Comparison of ENCODE assay signal across 8 cellular contexts in the genomic region with DNA sequence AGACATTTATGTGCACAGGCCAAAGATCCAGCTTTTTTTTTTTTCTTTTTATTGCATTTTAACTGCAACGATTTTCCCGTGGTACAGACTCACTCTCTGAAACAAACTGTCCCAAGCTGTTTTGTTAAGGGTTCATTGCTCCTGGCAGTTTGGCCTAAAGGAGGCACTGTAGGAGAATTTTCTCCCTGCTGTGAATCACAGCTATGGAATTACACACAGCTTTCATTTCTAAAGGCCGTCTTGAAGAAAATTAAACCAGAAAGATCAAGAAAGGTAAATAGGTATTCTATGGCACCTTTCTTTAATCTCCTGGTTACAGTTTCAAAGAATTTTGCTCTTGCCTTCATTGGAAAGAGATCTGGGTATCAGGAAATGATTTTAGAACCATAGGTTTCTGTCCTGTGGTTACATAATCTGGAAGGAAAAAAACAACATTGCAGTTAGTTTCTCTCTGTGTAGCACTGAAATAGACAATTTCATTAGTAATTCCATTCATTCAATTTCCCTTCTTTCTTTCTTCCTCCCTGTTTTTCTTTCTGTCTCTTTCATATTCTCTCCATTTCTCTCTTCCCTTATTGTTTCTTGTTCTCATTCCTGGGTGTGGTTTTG. TPM values are rescaled to one million over a fixed set of nuclear protein-coding genes. Genes with fewer than 3 reads are reported as not detected.
DNase-seq lines count a peak whose midpoint lies in the region; ATAC-seq, FAIRE-seq and TF ChIP-seq lines count a peak whose summit lies in the region.

No MANE protein-coding gene starts in this region.

- H3K27ac ChIP-seq in H1 (ENCODE audit: low read depth, low read length): no peak overlapping the region

- H3K79me2 ChIP-seq in H1 (ENCODE audit: control insufficient read depth in 1 of 2, insufficient read depth in 2 of 2, low read length in 2 of 2): no peaks in the 10 kb centered on the region

- peaks cover 8% of the 10 kb centered on the region for H3K4me1 Mint-ChIP-seq in memory B cell

- peak overlapping the region; percentile 43 for H3K4me3 Mint-ChIP-seq in memory B cell

- no peak overlapping the region for H3K4me3 ChIP-seq in H1 (ENCODE audit: extremely low read depth in 1 of 4, insufficient read depth in 2 of 4, low read depth in 3 of 4, low read length in 4 of 4)

- POLR2A ChIA-PET in H1 (lab: Charles Lee; ENCODE audit: partially characterized antibody): no interaction called here

- no peak for DNase-seq in GM10266 (ENCODE audit: extremely low spot score)
- DNase-seq in NCI-H460 (ENCODE audit: extremely low read depth, low read depth): peak; percentile 62
- DNase-seq in H1 (ENCODE audit: low read depth in 1 of 2, low spot score in 2 of 2): no peak
- DNase-seq in memory B cell (ENCODE audit: low spot score in 2 of 2): no peak
- DNase-seq in ureter (ENCODE audit: low spot score): peak; percentile 57
- DNase-seq in NCI-H2171 (lab: John Stamatoyannopoulos, UW): no peak
- no peak for DNase-seq in OCI-M2 (lab: John Stamatoyannopoulos, UW; ENCODE audit: unreplicated experiment)
- no peak for DNase-seq in ecto neural progenitor cell (ENCODE audit: low spot score)

- no peaks in the 10 kb centered on the region for H3K36me3 Mint-ChIP-seq in memory B cell

- 70% methylated on average over 3 of the region's 3 CpGs; no CpG with 5 or more reads in 1 of the 2 experiments for WGBS in H1 (ENCODE audit: extremely low coverage in 1 of 2, insufficient coverage in 1 of 2, insufficient read length in 1 of 2, insufficient replicate concordance in 2 of 2, low coverage in 1 of 2, low lambda C conversion rate in 2 of 2, missing lambda C conversion rate in 1 of 2), 2 experiments

- H2BK20ac ChIP-seq in H1 (ENCODE audit: low read length): no peak overlapping the region

- no peak overlapping the region for H3K9ac ChIP-seq in H1 (replicated peaks in 1 of 4; ENCODE audit: extremely low read depth in 1 of 4, low read depth in 3 of 4, low read length in 3 of 4)

- FAIRE-seq in H1 (lab: Jason Lieb, UNC): no peak

- TF ChIP-seq CTCF in GM10266 (IDR thresholded peaks at IDR 0.05; ENCODE audit: control insufficient read depth, insufficient read depth, low read depth, missing control alignments): peak; percentile 35
- TF ChIP-seq CTCF in H1 (IDR thresholded peaks at IDR 0.05; ENCODE audit: control extremely low read depth in 1 of 3, insufficient read depth in 1 of 3, low read depth in 1 of 3, low read length in 3 of 3): peak in 2 of 3 experiments; percentile 51 to 63; a peak in 3 of 4 replicates

- no peak overlapping the region for H2BK12ac ChIP-seq in H1 (ENCODE audit: low read depth, low read length)

- no peak overlapping the region for H4K8ac ChIP-seq in H1 (ENCODE audit: extremely low read depth, insufficient read depth, low read length)

- no peak for TF ChIP-seq POLR2A in H1 (IDR thresholded peaks at IDR 0.05; ENCODE audit: control extremely low read depth in 1 of 2, low read depth in 2 of 2, low read length in 2 of 2)

- H2BK15ac ChIP-seq in H1 (ENCODE audit: low read length): no peak overlapping the region

- no peaks in the 10 kb centered on the region for H3K79me1 ChIP-seq in H1 (ENCODE audit: low read depth, low read length)

- H3K23me2 ChIP-seq in H1 (ENCODE audit: low read depth, low read length): no peaks in the 10 kb centered on the region

- H2AK5ac ChIP-seq in H1 (ENCODE audit: low read depth, low read length): no peak overlapping the region

- H3K9me3 Mint-ChIP-seq in memory B cell: no peaks in the 10 kb centered on the region

- H4K91ac ChIP-seq in H1 (replicated peaks; ENCODE audit: insufficient read length, low read length): no peak overlapping the region

- no peaks in the 10 kb centered on the region for H3K27me3 Mint-ChIP-seq in memory B cell

- no peak overlapping the region for H3K18ac ChIP-seq in H1 (ENCODE audit: extremely low read depth, low read length)

- no peak overlapping the region for H2BK120ac ChIP-seq in H1 (replicated peaks; ENCODE audit: low read depth, low read length)

- H2AFZ ChIP-seq in H1 (ENCODE audit: low read length): no peak overlapping the region

- H3K27me3 ChIP-seq in H1 (replicated peaks in 1 of 4; ENCODE audit: control insufficient read depth in 3 of 4, extremely low read depth in 1 of 4, insufficient read depth in 3 of 4, low read length in 3 of 4): no peaks in the 10 kb centered on the region

- no peak for ATAC-seq in memory B cell (ENCODE audit: low read depth)

- no peak overlapping the region for H3K56ac ChIP-seq in H1 (replicated peaks; ENCODE audit: insufficient read length, low read depth, low read length)

- no peak overlapping the region for H3K23ac ChIP-seq in H1 (ENCODE audit: insufficient read length)

- H3K4me1 ChIP-seq in H1 (replicated peaks in 1 of 4; ENCODE audit: control insufficient read depth in 3 of 4, insufficient read depth in 4 of 4, low read length in 3 of 4): no peaks in the 10 kb centered on the region

- peak; percentile 51 to 57; a peak in 3 of 4 replicates for TF ChIP-seq RAD21 in H1 (IDR thresholded peaks at IDR 0.05 in 1 of 2, conservative IDR thresholded peaks at IDR 0.05 in 1 of 2; ENCODE audit: low read depth in 2 of 2, low read length in 2 of 2)

- H3K36me3 ChIP-seq in H1 (ENCODE audit: control insufficient read depth in 2 of 4, insufficient read depth in 4 of 4, low read length in 3 of 4): no peaks in the 10 kb centered on the region

- no peak overlapping the region for H3K14ac ChIP-seq in H1 (ENCODE audit: insufficient read length)

- H3K27ac Mint-ChIP-seq in memory B cell: peak overlapping the region; percentile 12

- H4K5ac ChIP-seq in H1 (ENCODE audit: insufficient read length, low read depth, low read length): no peak overlapping the region

- no peak overlapping the region for H3K4me2 ChIP-seq in H1 (ENCODE audit: insufficient read depth in 1 of 2, low read depth in 2 of 2, low read length in 2 of 2)

- no peaks in the 10 kb centered on the region for H4K20me1 ChIP-seq in H1 (replicated peaks in 1 of 2; ENCODE audit: control insufficient read depth in 1 of 2, insufficient read depth in 2 of 2, low read length in 2 of 2)

- H2BK5ac ChIP-seq in H1 (ENCODE audit: low read depth, low read length): no peak overlapping the region

- no peaks in the 10 kb centered on the region for H3K9me3 ChIP-seq in H1 (ENCODE audit: insufficient read depth in 2 of 2, low read depth in 1 of 2, low read length in 1 of 2)

- TF ChIP-seq EP300 in H1 (IDR thresholded peaks at IDR 0.05; ENCODE audit: borderline replicate concordance in 1 of 2, low read depth in 2 of 2, low read length in 2 of 2): no peak

- H3K4ac ChIP-seq in H1 (replicated peaks; ENCODE audit: insufficient read length, low read depth, low read length): no peak overlapping the region

- CTCF ChIA-PET in H1 (lab: Charles Lee; ENCODE audit: partially characterized antibody): interaction anchor here (0.6 to 15.7 kb wide), 20 partner anchors 10 to 462 kb away, joined by 3 to 187 read pairs (median 4); no protein-coding TSS in a partner anchor

TF ChIP-seq in H1, 55 proteins besides CTCF, POLR2A, EP300 and RAD21:
- TF ChIP-seq SP2 (IDR thresholded peaks at IDR 0.05; ENCODE audit: low read length) (no peak), NANOG (IDR thresholded peaks at IDR 0.05; ENCODE audit: insufficient read depth, low read depth, low read length, poor library complexity, severe bottlenecking) (no peak), JUND (IDR thresholded peaks at IDR 0.05; ENCODE audit: low read length) (0 out of 2 replicates have a peak, but pooled peaks have one; percentile 45), HDAC6 (IDR thresholded peaks at IDR 0.05; ENCODE audit: low read depth, low read length) (no peak)

RNA-seq across cellular contexts. Expression of a gene that starts 51.2 kb away (rescaled TPM):
- total RNA-seq in NCI-H460 (2014; rRNA removed; shearing (Covaris generic)): 5.8 and 6.2 TPM in 2 replicates
- polyA plus RNA-seq in NCI-H460 (2014; cell fraction: nucleus; rRNA removed): 2.3 and 5.9 TPM in 2 replicates
- 0.23 and 0.26 TPM in 2 replicates for total RNA-seq in H1 (2021; fragmentation: NEBNext Ultra II Directional; extraction: Animal tissue kit (Norgen Biotek cat#: 25700))
- polyA plus RNA-seq in H1 (2011; rRNA removed): not detected in 2 replicates
- polyA plus RNA-seq in H1 (2011; cell fraction: cytosol; rRNA removed): 0.16 TPM
- 0.23 TPM for polyA plus RNA-seq in H1 (2011; cell fraction: nucleus; rRNA removed)
- polyA plus RNA-seq in H1 (2012, experiment 1 of 2): 0.10 to 0.21 TPM (median 0.12 TPM) in 3 of 4 replicates, not detected in the other
- polyA plus RNA-seq in H1 (2012, experiment 2 of 2): not detected
- polyA plus RNA-seq in H1 (2013, experiment 1 of 2): 0.08 TPM
- polyA plus RNA-seq in H1 (2013, experiment 2 of 2): 0.04 TPM
- 0.06 TPM in 1 of 2 replicates, not detected in the other for polyA minus RNA-seq in H1 (2011; rRNA and poly(A)+ RNA removed)
- 1.8 TPM for polyA minus RNA-seq in H1 (2011; cell fraction: cytosol; rRNA and poly(A)+ RNA removed)
- polyA minus RNA-seq in H1 (2011; cell fraction: nucleus; rRNA and poly(A)+ RNA removed): 0.20 TPM
- total RNA-seq in ureter: 27.8 TPM

RNA-seq across cellular contexts. Expression of a gene that starts 59.4 kb away (rescaled TPM):
- 0.47 TPM in 1 of 2 replicates, not detected in the other for total RNA-seq in NCI-H460 (2014; rRNA removed; shearing (Covaris generic))
- polyA plus RNA-seq in NCI-H460 (2014; cell fraction: nucleus; rRNA removed): 1.0 and 1.1 TPM in 2 replicates
- total RNA-seq in H1 (2021; fragmentation: NEBNext Ultra II Directional; extraction: Animal tissue kit (Norgen Biotek cat#: 25700)): not detected in 2 replicates
- polyA plus RNA-seq in H1 (2011; rRNA removed): not detected in 2 replicates
- not detected for polyA plus RNA-seq in H1 (2011; cell fraction: cytosol; rRNA removed)
- polyA plus RNA-seq in H1 (2011; cell fraction: nucleus; rRNA removed): not detected
- polyA plus RNA-seq in H1 (2012, experiment 1 of 2): not detected in 4 replicates
- not detected for polyA plus RNA-seq in H1 (2012, experiment 2 of 2)
- polyA plus RNA-seq in H1 (2013, experiment 1 of 2): not detected
- polyA plus RNA-seq in H1 (2013, experiment 2 of 2): not detected
- polyA minus RNA-seq in H1 (2011; rRNA and poly(A)+ RNA removed): not detected in 2 replicates
- polyA minus RNA-seq in H1 (2011; cell fraction: cytosol; rRNA and poly(A)+ RNA removed): not detected
- polyA minus RNA-seq in H1 (2011; cell fraction: nucleus; rRNA and poly(A)+ RNA removed): not detected
- not detected for total RNA-seq in ureter

Comparison
In these comparisons a context has a peak if more than half of its experiments do, and no peak if none do; other contexts are left out.
1. DNase-seq: peak in NCI-H460 (single experiment) and ureter (single experiment); none in GM10266 (single experiment), H1 (0 of 2), memory B cell (0 of 2), NCI-H2171 (single experiment), OCI-M2 (single experiment) and ecto neural progenitor cell (single experiment).